8 cellular contexts compared by ENCODE assay signal in the genomic region with DNA sequence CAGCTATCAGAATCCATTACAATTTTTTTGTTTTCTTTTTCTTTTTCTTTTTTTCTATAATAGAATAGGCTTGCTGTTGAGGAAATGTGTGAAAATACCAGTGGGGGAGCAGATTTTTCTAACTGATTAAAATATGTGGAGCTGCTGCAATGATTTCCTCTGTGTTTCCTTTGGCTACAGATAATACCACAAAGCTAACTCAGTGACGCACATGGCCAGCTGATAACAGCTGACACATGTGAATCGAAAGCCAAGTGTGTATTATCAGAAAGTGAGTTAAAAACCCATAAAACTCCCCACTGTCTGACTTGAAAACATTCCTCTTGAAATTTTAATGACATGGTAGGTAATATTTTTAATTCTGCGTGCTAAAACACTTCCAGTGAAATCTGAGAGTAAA.
A peak's percentile ranks its signal among the peaks of the same experiment; 100 is the strongest.
DNase-seq lines count a peak whose midpoint lies in the region; ATAC-seq, FAIRE-seq and TF ChIP-seq lines count a peak whose summit lies in the region.

No MANE protein-coding gene starts in this region.

- H3K27me3 Mint-ChIP-seq in astrocyte (ENCODE audit: low read depth, unreplicated experiment) (no peaks in the 10 kb centered on the region), nephron (ENCODE audit: low read depth) (peaks cover 4% of the 10 kb centered on the region)

- H2AFZ ChIP-seq in astrocyte (ENCODE audit: low read depth, low read length) = no peak overlapping the region

- H3K4me3 ChIP-seq in astrocyte (ENCODE audit: insufficient read depth, low read depth, low read length) (no peak overlapping the region), spleen (no peak overlapping the region)

- H3K27ac Mint-ChIP-seq in astrocyte (ENCODE audit: unreplicated experiment) (peak overlapping the region; percentile 43), nephron (peak overlapping the region; percentile 28 to 76 (median 68))

- peak; percentile 70 for ATAC-seq in HG03469 (IDR thresholded peaks at IDR 0.05; ENCODE audit: unreplicated experiment)

- H3K9me3 ChIP-seq in astrocyte (ENCODE audit: insufficient read depth, low read depth, low read length) (no peaks in the 10 kb centered on the region), spleen (no peaks in the 10 kb centered on the region)

- no peak for FAIRE-seq in astrocyte (lab: Jason Lieb, UNC)

- H3K9me3 Mint-ChIP-seq in astrocyte (ENCODE audit: unreplicated experiment) = no peaks in the 10 kb centered on the region
- H3K9me3 Mint-ChIP-seq in nephron = peaks cover 1% of the 10 kb centered on the region

- no peak overlapping the region for H3K9ac ChIP-seq in astrocyte (ENCODE audit: low read length)

- no peak for TF ChIP-seq POLR2A in spleen (IDR thresholded peaks at IDR 0.05)

- TF ChIP-seq CTCF in astrocyte (IDR thresholded peaks at IDR 0.05; ENCODE audit: insufficient read depth, low read depth, low read length) (no peak), nephron (IDR thresholded peaks at IDR 0.05; ENCODE audit: unreplicated experiment in 3 of 3) (no peak), spleen (IDR thresholded peaks at IDR 0.05 in 8 of 11, conservative IDR thresholded peaks at IDR 0.05 in 3 of 11) (no peak)

- no peaks in the 10 kb centered on the region for H3K27me3 ChIP-seq in astrocyte (ENCODE audit: insufficient read depth, low read length)
- H3K27me3 ChIP-seq in spleen (replicated peaks in 1 of 7) = no peaks in the 10 kb centered on the region

- DNase-seq in activated T-cell treated with anti-CD3 and anti-CD28 coated beads for 24 hours (ENCODE audit: low read depth) = peak; percentile 33
- DNase-seq in activated T-cell treated with anti-CD3 and anti-CD28 coated beads, Interleukin-2, amount 50 U/mL, for 1 hour = no peak
- peak; percentile 96 for DNase-seq in astrocyte (ENCODE audit: low read depth)
- DNase-seq in DMS 273 treated with DMSO at 0.1 percent for 48 hours (lab: John Stamatoyannopoulos, UW) = no peak
- no peak for DNase-seq in HuH-7 (ENCODE audit: low spot score)
- no peak for DNase-seq in spleen

- H4K20me1 ChIP-seq in astrocyte (ENCODE audit: insufficient read depth, low read length) = no peaks in the 10 kb centered on the region

- H3K4me2 ChIP-seq in astrocyte (ENCODE audit: low read length) = peak overlapping the region; percentile 32

- peak overlapping the region; percentile 42 for H3K27ac ChIP-seq in astrocyte (ENCODE audit: low read depth, low read length)
- H3K27ac ChIP-seq in spleen = peak overlapping the region in 2 of 8 donors; percentile 2 to 34

- WGBS in spleen, 5 donors = 3 to 12% (median 8%) methylated on average over 3 of the region's 3 CpGs

- no peak overlapping the region for H3K4me3 Mint-ChIP-seq in astrocyte (ENCODE audit: unreplicated experiment)
- no peak overlapping the region for H3K4me3 Mint-ChIP-seq in nephron

- H3K36me3 ChIP-seq in astrocyte (ENCODE audit: insufficient read depth, low read length) (no peaks in the 10 kb centered on the region), spleen (no peaks in the 10 kb centered on the region)

- H3K4me1 ChIP-seq in astrocyte (ENCODE audit: insufficient read depth, low read length) (peaks cover 18% of the 10 kb centered on the region), spleen (peaks cover 0 to 13% (median 9%) of the 10 kb centered on the region in 6 donors)

- intact Hi-C loops in spleen (cut with DNase I; ENCODE audit: low total_unique reads) = no loop called here

- H3K4me1 Mint-ChIP-seq in astrocyte (ENCODE audit: low read depth, unreplicated experiment) (peaks cover 4% of the 10 kb centered on the region), nephron (peaks cover 20% of the 10 kb centered on the region)

- H3K36me3 Mint-ChIP-seq in astrocyte (ENCODE audit: low read depth, unreplicated experiment) (peaks cover 2% of the 10 kb centered on the region), nephron (ENCODE audit: low read depth) (no peaks in the 10 kb centered on the region)

- H3K79me2 ChIP-seq in astrocyte (ENCODE audit: insufficient read depth, low read length) = no peaks in the 10 kb centered on the region

Comparison
In these comparisons a context has a peak if more than half of its experiments do, and no peak if none do; other contexts are left out.
1. DNase-seq: peak in activated T-cell treated with anti-CD3 and anti-CD28 coated beads for 24 hours (single experiment) and astrocyte (single experiment); none in activated T-cell treated with anti-CD3 and anti-CD28 coated beads, Interleukin-2, amount 50 U/mL, for 1 hour (single experiment), DMS 273 treated with DMSO at 0.1 percent for 48 hours (single experiment), HuH-7 (single experiment) and spleen (single experiment).